1 cellular context compared by ENCODE assay signal in genomic region chr19:8615813-8616596, GRCh38.
A peak's percentile ranks its signal among the peaks of the same experiment; 100 is the strongest.
TF ChIP-seq lines count a peak whose summit lies in the region.

No MANE protein-coding gene starts in this region.

TF ChIP-seq in K562, 482 proteins besides CTCF, POLR2A, EP300 and RAD21 (continued from another document):
- no peak for TF ChIP-seq AFF4 (CRISPR knock-in tag; IDR thresholded peaks at IDR 0.05)
- TF ChIP-seq NBN (IDR thresholded peaks at IDR 0.05; ENCODE audit: low read depth): no peak
- no peak for TF ChIP-seq ZNF143 (CRISPR knock-in tag; IDR thresholded peaks at IDR 0.05)
- TF ChIP-seq BHLHE40 (IDR thresholded peaks at IDR 0.05; ENCODE audit: low read length): no peak
- TF ChIP-seq TCF3 (CRISPR knock-in tag; IDR thresholded peaks at IDR 0.05): no peak
- no peak for TF ChIP-seq CREM (IDR thresholded peaks at IDR 0.05; ENCODE audit: low read depth)
- no peak for TF ChIP-seq HNRNPK (IDR thresholded peaks at IDR 0.05; ENCODE audit: low read depth, low read length, poor library complexity, severe bottlenecking)
- peak; percentile 56; the same call in 1 of the 2 replicates for TF ChIP-seq SOX6 (IDR thresholded peaks at IDR 0.05)
- no peak for TF ChIP-seq EHMT2 (IDR thresholded peaks at IDR 0.05)
- no peak for TF ChIP-seq ZZZ3 (IDR thresholded peaks at IDR 0.05)
- no peak for TF ChIP-seq ZNF121 (CRISPR knock-in tag; conservative IDR thresholded peaks at IDR 0.05)
- TF ChIP-seq ZBTB43 (CRISPR knock-in tag; IDR thresholded peaks at IDR 0.05): no peak
- no peak for TF ChIP-seq NCOA6 (IDR thresholded peaks at IDR 0.05)
- TF ChIP-seq SRSF9 (IDR thresholded peaks at IDR 0.05; ENCODE audit: borderline replicate concordance, low read depth, low read length): no peak
- TF ChIP-seq TCF7L2 (IDR thresholded peaks at IDR 0.05; ENCODE audit: low read depth, low read length): no peak
- TF ChIP-seq E2F6 (IDR thresholded peaks at IDR 0.05; ENCODE audit: borderline replicate concordance in 1 of 2, extremely low read depth in 1 of 2, insufficient read depth in 1 of 2, insufficient read length in 1 of 2, low read depth in 1 of 2, low read length in 1 of 2, poor library complexity in 1 of 2, severe bottlenecking in 1 of 2): no peak
- no peak for TF ChIP-seq PCBP2 (IDR thresholded peaks at IDR 0.05; ENCODE audit: low read depth, low read length, poor library complexity, severe bottlenecking)
- TF ChIP-seq TCF7 (IDR thresholded peaks at IDR 0.05; ENCODE audit: borderline replicate concordance): no peak
- TF ChIP-seq TCF15 (CRISPR knock-in tag; IDR thresholded peaks at IDR 0.05): no peak
- no peak for TF ChIP-seq HLTF (IDR thresholded peaks at IDR 0.05)
